Comparison of ENCODE assay signal across 19 cellular contexts in the genomic region with DNA sequence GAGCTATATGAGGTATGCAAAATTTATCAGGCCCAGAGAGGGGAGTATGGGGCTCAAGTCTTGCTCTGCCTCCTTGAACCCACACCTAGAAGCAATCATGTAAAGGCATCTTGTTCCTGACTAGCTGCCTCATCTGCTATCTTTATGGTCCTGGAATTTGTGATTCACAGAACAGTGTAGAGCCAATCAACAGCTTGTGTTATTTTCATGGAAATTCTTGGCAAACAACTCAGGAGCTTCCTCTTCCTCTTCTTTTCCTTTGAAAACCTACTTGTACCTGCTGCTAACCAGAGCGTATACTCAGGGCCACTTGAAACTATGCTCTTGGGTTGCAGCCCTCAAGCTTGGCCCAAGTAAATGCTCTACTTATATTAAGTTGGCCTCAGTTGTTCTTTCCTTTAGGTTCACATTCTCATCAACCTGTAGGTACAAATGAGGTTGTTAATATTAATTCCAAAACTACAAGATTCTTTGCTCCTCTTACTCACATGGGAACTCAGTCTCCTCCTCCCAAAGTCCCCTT. TPM values are rescaled to one million over a fixed set of nuclear protein-coding genes. Genes with fewer than 3 reads are reported as not detected.
"Had no signal": no experiment of that assay in that cellular context is flagged by ENCODE, and none has a peak within 500 bp of the region (broad histone marks: within the 10 kb centered on the region; RNA-seq: fewer than 3 reads in every experiment).

No MANE protein-coding gene starts in this region.

- H3K27me3 ChIP-seq: tibial artery, uterus had no signal

- H3K4me1 Mint-ChIP-seq: stimulated activated naive B cell treated with anti-CD40 and anti-IgM and Interleukin-4, amounts not matched to agents 10 μg/mL and 1 μg/mL and 100 μg/mL, for 72 hours had no signal

- H3K4me3 ChIP-seq: tibial artery, uterus had no signal

- H3K36me3 ChIP-seq: tibial artery, uterus had no signal

- H3K4me1 ChIP-seq: tibial artery, uterus had no signal

- H3K27ac ChIP-seq: tibial artery had no signal

- DNase-seq: activated CD4-positive, alpha-beta T cell treated with anti-CD3 and anti-CD28 coated beads for 4 hours; activated CD8-positive, alpha-beta memory T cell treated with anti-CD3 and anti-CD28 coated beads, Interleukin-2, amount 50 U/mL, for 4 hours; activated CD8-positive, alpha-beta T cell treated with anti-CD3 and anti-CD28 coated beads, Interleukin-2, amount 10 ng/mL, durations not matched to agents 7 days and 5 days; activated effector memory CD4-positive, alpha-beta T cell treated with anti-CD3 and anti-CD28 coated beads, Interleukin-2, amount 50 U/mL, for 16 hours; activated T-cell treated with anti-CD3 and anti-CD28 coated beads, Interleukin-2, amount 50 U/mL, for 48 hours; amniotic stem cell; cerebellar nuclear complex; kidney; stimulated activated CD4-positive, alpha-beta T cell treated with anti-CD3 and anti-CD28 coated beads, Interleukin-15, amount 100 ng/mL, for 24 hours; stimulated activated CD4-positive, alpha-beta T cell treated with anti-CD3 and anti-CD28 coated beads, Interleukin-4, amount 100 ng/mL, for 1 hour; stimulated activated naive B cell treated with anti-CD40 and anti-IgM and Interleukin-4, amounts not matched to agents 10 μg/mL and 1 μg/mL and 100 μg/mL, for 72 hours; T-helper 17 cell; tibial artery; uterus had no signal

- H3K4me3 Mint-ChIP-seq: activated CD8-positive, alpha-beta T cell treated with anti-CD3 and anti-CD28 coated beads, Interleukin-2, amount 10 ng/mL, durations not matched to agents 7 days and 5 days; brain; dendritic cell treated with granulocyte-macrophage colony-stimulating factor and Interleukin-4, amounts not matched to agents 40 ng/mL and 50 ng/mL, for 4 days; endodermal cell; mesothelial cell of epicardium; stimulated activated naive B cell treated with anti-CD40 and anti-IgM and Interleukin-4, amounts not matched to agents 10 μg/mL and 1 μg/mL and 100 μg/mL, for 72 hours; T-helper 17 cell had no signal

- H3K9me3 Mint-ChIP-seq: activated naive CD4-positive, alpha-beta T cell treated with anti-CD3 and anti-CD28 coated beads, Interleukin-2, amount 50 U/mL, for 72 hours; brain; dendritic cell treated with granulocyte-macrophage colony-stimulating factor and Interleukin-4, amounts not matched to agents 40 ng/mL and 50 ng/mL, for 4 days; endodermal cell; mesothelial cell of epicardium; stimulated activated naive B cell treated with anti-CD40 and anti-IgM and Interleukin-4, amounts not matched to agents 10 μg/mL and 1 μg/mL and 100 μg/mL, for 72 hours had no signal

- H3K36me3 Mint-ChIP-seq: activated naive CD4-positive, alpha-beta T cell treated with anti-CD3 and anti-CD28 coated beads, Interleukin-2, amount 50 U/mL, for 72 hours; brain; mesothelial cell of epicardium; stimulated activated naive B cell treated with anti-CD40 and anti-IgM and Interleukin-4, amounts not matched to agents 10 μg/mL and 1 μg/mL and 100 μg/mL, for 72 hours had no signal

- ATAC-seq: activated CD8-positive, alpha-beta T cell treated with anti-CD3 and anti-CD28 coated beads, Interleukin-2, amount 10 ng/mL, durations not matched to agents 7 days and 5 days; activated naive CD4-positive, alpha-beta T cell treated with anti-CD3 and anti-CD28 coated beads, Interleukin-2, amount 50 U/mL, for 72 hours; stimulated activated naive B cell treated with anti-CD40 and anti-IgM and Interleukin-4, amounts not matched to agents 10 μg/mL and 1 μg/mL and 100 μg/mL, for 72 hours; T-helper 17 cell had no signal

- H3K27ac Mint-ChIP-seq: activated CD8-positive, alpha-beta T cell treated with anti-CD3 and anti-CD28 coated beads, Interleukin-2, amount 10 ng/mL, durations not matched to agents 7 days and 5 days; activated naive CD4-positive, alpha-beta T cell treated with anti-CD3 and anti-CD28 coated beads, Interleukin-2, amount 50 U/mL, for 72 hours; brain; dendritic cell treated with granulocyte-macrophage colony-stimulating factor and Interleukin-4, amounts not matched to agents 40 ng/mL and 50 ng/mL, for 4 days; endodermal cell; stimulated activated naive B cell treated with anti-CD40 and anti-IgM and Interleukin-4, amounts not matched to agents 10 μg/mL and 1 μg/mL and 100 μg/mL, for 72 hours; T-helper 17 cell had no signal

- H3K27me3 Mint-ChIP-seq: dendritic cell treated with granulocyte-macrophage colony-stimulating factor and Interleukin-4, amounts not matched to agents 40 ng/mL and 50 ng/mL, for 4 days; stimulated activated naive B cell treated with anti-CD40 and anti-IgM and Interleukin-4, amounts not matched to agents 10 μg/mL and 1 μg/mL and 100 μg/mL, for 72 hours had no signal

- H3K9me3 ChIP-seq: tibial artery, uterus had no signal

RNA-seq across cellular contexts. Expression of gene NOSTRIN, which starts 3.5 kb away (rescaled TPM):
- total RNA-seq: activated CD8-positive, alpha-beta T cell treated with anti-CD3 and anti-CD28 coated beads, Interleukin-2, amount 10 ng/mL, durations not matched to agents 7 days and 5 days; activated naive CD4-positive, alpha-beta T cell treated with anti-CD3 and anti-CD28 coated beads, Interleukin-2, amount 50 U/mL, for 72 hours; T-helper 17 cell had no signal
